In genomic region chr6:19121516-19121915, GRCh38 we compare ENCODE assay signal across 31 cellular contexts.
"Had no signal": no experiment of that assay in that cellular context is flagged by ENCODE, and none has a peak within 500 bp of the region (broad histone marks: within the 10 kb centered on the region; RNA-seq: fewer than 3 reads in every experiment).

No MANE protein-coding gene starts in this region.

- H3K4me3 ChIP-seq: coronary artery, gastrocnemius medialis, heart left ventricle, hepatocyte, mucosa of descending colon, sigmoid colon, testis, tibial artery, upper lobe of left lung had no signal

- H3K27ac Mint-ChIP-seq: effector memory CD8-positive, alpha-beta T cell; mesothelial cell of epicardium; naive B cell; natural killer cell treated with Interleukin-12 subunit alpha and Interleukin-12 subunit beta and Interleukin-15 and Interleukin-18, amount 100 ng/mL, for 72 hours; progenitor cell of endocrine pancreas; stimulated activated memory B cell treated with anti-CD40 and anti-IgM and Interleukin-4, amounts not matched to agents 10 μg/mL and 1 μg/mL and 100 μg/mL, for 72 hours had no signal

- ATAC-seq: effector memory CD8-positive, alpha-beta T cell; gastrocnemius medialis; heart left ventricle; left lobe of liver; mucosa of descending colon; natural killer cell treated with Interleukin-12 subunit alpha and Interleukin-12 subunit beta and Interleukin-15 and Interleukin-18, amount 100 ng/mL, for 72 hours; right cardiac atrium; stimulated activated memory B cell treated with anti-CD40 and anti-IgM and Interleukin-4, amounts not matched to agents 10 μg/mL and 1 μg/mL and 100 μg/mL, for 72 hours; stimulated activated naive CD8-positive, alpha-beta T cell treated with anti-CD3 and anti-CD28 coated beads, Interleukin-15, Interleukin-2, amounts not matched to agents 100 U/mL and 50 U/mL, for 24 hours had no signal

- H3K4me1 Mint-ChIP-seq: central memory CD8-positive, alpha-beta T cell; mesothelial cell of epicardium; naive B cell; stimulated activated memory B cell treated with anti-CD40 and anti-IgM and Interleukin-4, amounts not matched to agents 10 μg/mL and 1 μg/mL and 100 μg/mL, for 72 hours had no signal

- FAIRE-seq: endometrium, kidney, urothelium cell line had no signal

- H3K36me3 Mint-ChIP-seq: mesothelial cell of epicardium; naive B cell; natural killer cell treated with Interleukin-12 subunit alpha and Interleukin-12 subunit beta and Interleukin-15 and Interleukin-18, amount 100 ng/mL, for 72 hours; stimulated activated memory B cell treated with anti-CD40 and anti-IgM and Interleukin-4, amounts not matched to agents 10 μg/mL and 1 μg/mL and 100 μg/mL, for 72 hours had no signal

- H3K27me3 Mint-ChIP-seq: central memory CD8-positive, alpha-beta T cell; effector memory CD8-positive, alpha-beta T cell; naive B cell; natural killer cell treated with Interleukin-12 subunit alpha and Interleukin-12 subunit beta and Interleukin-15 and Interleukin-18, amount 100 ng/mL, for 72 hours; progenitor cell of endocrine pancreas; stimulated activated memory B cell treated with anti-CD40 and anti-IgM and Interleukin-4, amounts not matched to agents 10 μg/mL and 1 μg/mL and 100 μg/mL, for 72 hours had no signal

- DNase-seq: dermis blood vessel endothelial cell; effector memory CD8-positive, alpha-beta T cell; foreskin fibroblast; gastrocnemius medialis; heart left ventricle; kidney; mesenchymal stem cell; mucosa of descending colon; naive B cell; right cardiac atrium; sigmoid colon; stimulated activated CD4-positive, alpha-beta T cell treated with anti-CD3 and anti-CD28 coated beads, Interleukin-2, amount 100 ng/mL, for 24 hours; stimulated activated CD4-positive, alpha-beta T cell treated with anti-CD3 and anti-CD28 coated beads, Interleukin-4, amount 100 ng/mL, for 24 hours; stimulated activated naive CD8-positive, alpha-beta T cell treated with anti-CD3 and anti-CD28 coated beads, Interleukin-15, Interleukin-2, amounts not matched to agents 100 U/mL and 50 U/mL, for 24 hours; substantia nigra; testis; tibial artery; upper lobe of left lung had no signal

- H3K27me3 ChIP-seq: gastrocnemius medialis, heart left ventricle, hepatocyte, neutrophil, sigmoid colon, testis, tibial artery, upper lobe of left lung had no signal

- H3K4me1 ChIP-seq: gastrocnemius medialis, heart left ventricle, parathyroid adenoma, sigmoid colon, testis, tibial artery, upper lobe of left lung had no signal

- H3K27ac ChIP-seq: coronary artery, gastrocnemius medialis, heart left ventricle, hepatocyte, neutrophil, parathyroid adenoma, sigmoid colon, testis, tibial artery, upper lobe of left lung had no signal

- H3K4me3 Mint-ChIP-seq: central memory CD8-positive, alpha-beta T cell; effector memory CD8-positive, alpha-beta T cell; mesothelial cell of epicardium; naive B cell; natural killer cell treated with Interleukin-12 subunit alpha and Interleukin-12 subunit beta and Interleukin-15 and Interleukin-18, amount 100 ng/mL, for 72 hours; neural crest cell; stimulated activated memory B cell treated with anti-CD40 and anti-IgM and Interleukin-4, amounts not matched to agents 10 μg/mL and 1 μg/mL and 100 μg/mL, for 72 hours had no signal

- H3K36me3 ChIP-seq: gastrocnemius medialis, heart left ventricle, neutrophil, sigmoid colon, tibial artery, upper lobe of left lung had no signal

- H3K9me3 ChIP-seq: gastrocnemius medialis, mucosa of descending colon, neutrophil, testis, upper lobe of left lung had no signal
